ENCODE assay signal across 1 cellular context in the genomic region with DNA sequence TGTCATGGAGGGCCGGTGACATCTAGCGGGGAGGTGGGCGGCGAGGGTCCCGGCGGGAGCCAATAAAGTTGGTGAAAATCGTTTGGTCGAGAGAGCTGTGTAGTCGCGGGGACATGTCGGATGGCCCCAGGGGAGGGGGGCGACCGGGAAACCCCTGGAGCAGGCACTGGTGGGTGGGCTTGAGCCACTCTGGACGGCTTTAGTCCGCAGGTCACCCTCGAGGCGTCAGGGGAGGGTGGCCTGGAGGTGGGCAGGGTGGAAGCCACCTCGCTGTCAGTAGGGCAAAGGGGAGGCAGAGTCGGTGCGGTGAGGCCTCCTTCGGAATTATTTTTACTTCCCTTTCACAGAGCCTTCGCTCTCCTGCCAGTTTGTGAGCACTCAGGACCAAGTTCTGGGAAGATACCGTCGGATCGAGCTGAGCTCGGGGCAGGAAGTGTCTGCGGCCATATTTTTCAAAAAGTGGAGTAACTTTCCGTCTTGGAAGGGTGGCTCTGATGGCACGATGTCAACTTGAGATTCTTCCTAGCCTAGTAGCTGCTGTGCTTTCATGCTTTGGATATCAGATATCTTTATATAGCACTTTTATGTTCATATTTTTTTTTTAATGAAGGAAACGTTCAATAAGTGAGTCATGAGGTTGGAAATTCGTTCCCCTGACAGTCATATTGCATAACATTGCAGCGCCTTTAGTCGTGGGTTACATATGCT.
A peak's percentile ranks its signal among the peaks of the same experiment; 100 is the strongest.
TF ChIP-seq lines count a peak whose summit lies in the region.

No MANE protein-coding gene starts in this region.

TF ChIP-seq in SK-N-SH, 30 proteins besides CTCF, POLR2A, EP300 and RAD21 (continued from another document):
- TF ChIP-seq MAX (IDR thresholded peaks at IDR 0.05; ENCODE audit: low read depth) (no peak), RFX5 (IDR thresholded peaks at IDR 0.05; ENCODE audit: low read length) (no peak), USF1 (IDR thresholded peaks at IDR 0.05; ENCODE audit: borderline replicate concordance, low read depth) (no peak), JUND (IDR thresholded peaks at IDR 0.05) (0 out of 2 replicates have a peak, but pooled peaks have one; percentile 24), RXRA (IDR thresholded peaks at IDR 0.05; ENCODE audit: borderline replicate concordance, low read depth) (no peak), YY1 (IDR thresholded peaks at IDR 0.05; ENCODE audit: low read depth) (peak; percentile 68), GATA2 (CRISPR knock-in tag; IDR thresholded peaks at IDR 0.05) (no peak), TAF1 (IDR thresholded peaks at IDR 0.05; ENCODE audit: borderline replicate concordance, low read depth, low read length) (no peak), EZH2phosphoT487 (IDR thresholded peaks at IDR 0.05; ENCODE audit: borderline replicate concordance, low read depth) (no peak), GABPA (IDR thresholded peaks at IDR 0.05; ENCODE audit: low read depth) (no peak), FOSL2 (IDR thresholded peaks at IDR 0.05; ENCODE audit: borderline replicate concordance, low read depth) (peak; percentile 37; the same call in 1 of the 2 replicates), MEF2A (IDR thresholded peaks at IDR 0.05; ENCODE audit: borderline replicate concordance, low read depth) (no peak), TEAD4 (IDR thresholded peaks at IDR 0.05; ENCODE audit: borderline replicate concordance, insufficient read depth) (no peak), CHD2 (IDR thresholded peaks at IDR 0.05; ENCODE audit: low read length, partially characterized antibody) (no peak), RCOR1 (IDR thresholded peaks at IDR 0.05; ENCODE audit: low read length) (no peak), SMC3 (IDR thresholded peaks at IDR 0.05; ENCODE audit: low read depth, low read length) (no peak), ELF1 (IDR thresholded peaks at IDR 0.05) (no peak), POLR2AphosphoS5 (IDR thresholded peaks at IDR 0.05; ENCODE audit: low read depth, low read length) (no peak), NRF1 (IDR thresholded peaks at IDR 0.05; ENCODE audit: low read depth, low read length) (no peak), SIN3A (IDR thresholded peaks at IDR 0.05; ENCODE audit: borderline replicate concordance, low read depth, low read length) (no peak), TCF12 (IDR thresholded peaks at IDR 0.05) (no peak; the same call in 1 of the 2 replicates)
- TF ChIP-seq, protein P1, sequence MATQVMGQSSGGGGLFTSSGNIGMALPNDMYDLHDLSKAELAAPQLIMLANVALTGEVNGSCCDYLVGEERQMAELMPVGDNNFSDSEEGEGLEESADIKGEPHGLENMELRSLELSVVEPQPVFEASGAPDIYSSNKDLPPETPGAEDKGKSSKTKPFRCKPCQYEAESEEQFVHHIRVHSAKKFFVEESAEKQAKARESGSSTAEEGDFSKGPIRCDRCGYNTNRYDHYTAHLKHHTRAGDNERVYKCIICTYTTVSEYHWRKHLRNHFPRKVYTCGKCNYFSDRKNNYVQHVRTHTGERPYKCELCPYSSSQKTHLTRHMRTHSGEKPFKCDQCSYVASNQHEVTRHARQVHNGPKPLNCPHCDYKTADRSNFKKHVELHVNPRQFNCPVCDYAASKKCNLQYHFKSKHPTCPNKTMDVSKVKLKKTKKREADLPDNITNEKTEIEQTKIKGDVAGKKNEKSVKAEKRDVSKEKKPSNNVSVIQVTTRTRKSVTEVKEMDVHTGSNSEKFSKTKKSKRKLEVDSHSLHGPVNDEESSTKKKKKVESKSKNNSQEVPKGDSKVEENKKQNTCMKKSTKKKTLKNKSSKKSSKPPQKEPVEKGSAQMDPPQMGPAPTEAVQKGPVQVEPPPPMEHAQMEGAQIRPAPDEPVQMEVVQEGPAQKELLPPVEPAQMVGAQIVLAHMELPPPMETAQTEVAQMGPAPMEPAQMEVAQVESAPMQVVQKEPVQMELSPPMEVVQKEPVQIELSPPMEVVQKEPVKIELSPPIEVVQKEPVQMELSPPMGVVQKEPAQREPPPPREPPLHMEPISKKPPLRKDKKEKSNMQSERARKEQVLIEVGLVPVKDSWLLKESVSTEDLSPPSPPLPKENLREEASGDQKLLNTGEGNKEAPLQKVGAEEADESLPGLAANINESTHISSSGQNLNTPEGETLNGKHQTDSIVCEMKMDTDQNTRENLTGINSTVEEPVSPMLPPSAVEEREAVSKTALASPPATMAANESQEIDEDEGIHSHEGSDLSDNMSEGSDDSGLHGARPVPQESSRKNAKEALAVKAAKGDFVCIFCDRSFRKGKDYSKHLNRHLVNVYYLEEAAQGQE (IDR thresholded peaks at IDR 0.05; ENCODE audit: low read depth, low read length): no peak
- TF ChIP-seq, protein P2, sequence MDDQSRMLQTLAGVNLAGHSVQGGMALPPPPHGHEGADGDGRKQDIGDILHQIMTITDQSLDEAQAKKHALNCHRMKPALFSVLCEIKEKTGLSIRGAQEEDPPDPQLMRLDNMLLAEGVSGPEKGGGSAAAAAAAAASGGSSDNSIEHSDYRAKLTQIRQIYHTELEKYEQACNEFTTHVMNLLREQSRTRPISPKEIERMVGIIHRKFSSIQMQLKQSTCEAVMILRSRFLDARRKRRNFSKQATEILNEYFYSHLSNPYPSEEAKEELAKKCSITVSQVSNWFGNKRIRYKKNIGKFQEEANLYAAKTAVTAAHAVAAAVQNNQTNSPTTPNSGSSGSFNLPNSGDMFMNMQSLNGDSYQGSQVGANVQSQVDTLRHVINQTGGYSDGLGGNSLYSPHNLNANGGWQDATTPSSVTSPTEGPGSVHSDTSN (IDR thresholded peaks at IDR 0.05): no peak
